In genomic region chr18:72672364-72673151, GRCh38 we compare ENCODE assay signal across 8 cellular contexts.
DNase-seq lines count a peak whose midpoint lies in the region; ATAC-seq and TF ChIP-seq lines count a peak whose summit lies in the region.

No MANE protein-coding gene starts in this region.

- H3K9me3 ChIP-seq in esophagus squamous epithelium, result no peaks in the 10 kb centered on the region

- WGBS in esophagus squamous epithelium, 2 donors, result 52 to 54% methylated on average over 9 of the region's 9 CpGs

- H3K36me3 ChIP-seq in esophagus squamous epithelium, result no peaks in the 10 kb centered on the region

- no peak for TF ChIP-seq POLR2A in esophagus squamous epithelium (IDR thresholded peaks at IDR 0.05)

- ATAC-seq in GM19468 (IDR thresholded peaks at IDR 0.05; ENCODE audit: extremely low read depth, unreplicated experiment) (peak; percentile 21), HG03521 (IDR thresholded peaks at IDR 0.05; ENCODE audit: unreplicated experiment) (peak; percentile 40), GM19023 (IDR thresholded peaks at IDR 0.05; ENCODE audit: unreplicated experiment) (no peak)

- no peak overlapping the region for H3K27ac ChIP-seq in esophagus squamous epithelium

- intact Hi-C loops in esophagus squamous epithelium (cut with DNase I), result no loop called here

- TF ChIP-seq CTCF in esophagus squamous epithelium (IDR thresholded peaks at IDR 0.05), result peak in 5 of 6 experiments; percentile 15 to 40 (median 28)

- peak; percentile 0 for DNase-seq in NCI-H2171 treated with DMSO at 0.1 percent for 48 hours (lab: John Stamatoyannopoulos, UW)
- no peak for DNase-seq in NCI-H2171 (lab: John Stamatoyannopoulos, UW)
- DNase-seq in RPMI7951 (ENCODE audit: low read depth), result peak; percentile 28
- no peak for DNase-seq in esophagus squamous epithelium (lab: John Stamatoyannopoulos, UW)
- peak; percentile 70 for DNase-seq in retina

- no peaks in the 10 kb centered on the region for H3K4me1 ChIP-seq in esophagus squamous epithelium

- H3K4me3 ChIP-seq in esophagus squamous epithelium, result no peak overlapping the region

- H3K27me3 ChIP-seq in esophagus squamous epithelium, result no peaks in the 10 kb centered on the region

Comparison
In these comparisons a context has a peak if more than half of its experiments do, and no peak if none do; other contexts are left out.
1. DNase-seq: peak in NCI-H2171 treated with DMSO at 0.1 percent for 48 hours (single experiment), RPMI7951 (single experiment) and retina (single experiment); none in NCI-H2171 (single experiment) and esophagus squamous epithelium (single experiment).